ENCODE assay signal across 32 cellular contexts in genomic region chr17:78555741-78556401, GRCh38. TPM values are rescaled to one million over a fixed set of nuclear protein-coding genes. Genes with fewer than 3 reads are reported as not detected.
"Had no signal": no experiment of that assay in that cellular context is flagged by ENCODE, and none has a peak within 500 bp of the region (broad histone marks: within the 10 kb centered on the region; RNA-seq: fewer than 3 reads in every experiment).

No MANE protein-coding gene starts in this region.

- ATAC-seq: activated CD8-positive, alpha-beta memory T cell treated with anti-CD3 and anti-CD28 coated beads, Interleukin-2, amount 10 ng/mL, durations not matched to agents 7 days and 5 days; activated CD8-positive, alpha-beta T cell treated with anti-CD3 and anti-CD28 coated beads, Interleukin-2, amount 10 ng/mL, durations not matched to agents 7 days and 5 days; activated naive CD4-positive, alpha-beta T cell treated with anti-CD3 and anti-CD28 coated beads, Interleukin-2, amount 50 U/mL, for 72 hours; gastrocnemius medialis; left lung; lower lobe of right lung; natural killer cell treated with Interleukin-12 subunit alpha and Interleukin-12 subunit beta and Interleukin-15 and Interleukin-18, amount 100 ng/mL, for 72 hours; sciatic nerve; stimulated activated effector memory CD8-positive, alpha-beta T cell treated with anti-CD3 and anti-CD28 coated beads, Interleukin-12 subunit alpha, Interleukin-12 subunit beta, amount 100 ng/mL, for 72 hours; WTC11 had no signal

- H3K9me3 ChIP-seq: breast epithelium, colonic mucosa, gastrocnemius medialis, left lung, lower lobe of right lung, neutrophil, ovary, thoracic aorta, uterus had no signal

- H3K36me3 Mint-ChIP-seq: activated CD8-positive, alpha-beta memory T cell treated with anti-CD3 and anti-CD28 coated beads, Interleukin-2, amount 10 ng/mL, durations not matched to agents 7 days and 5 days; activated naive CD4-positive, alpha-beta T cell treated with anti-CD3 and anti-CD28 coated beads, Interleukin-2, amount 50 U/mL, for 72 hours; natural killer cell treated with Interleukin-12 subunit alpha and Interleukin-12 subunit beta and Interleukin-15 and Interleukin-18, amount 100 ng/mL, for 72 hours; stimulated activated effector memory CD8-positive, alpha-beta T cell treated with anti-CD3 and anti-CD28 coated beads, Interleukin-12 subunit alpha, Interleukin-12 subunit beta, amount 100 ng/mL, for 72 hours; WTC11 had no signal

- H3K36me3 ChIP-seq: breast epithelium, colonic mucosa, gastrocnemius medialis, left lung, lower lobe of right lung, neutrophil, ovary, thoracic aorta, uterus had no signal

- H3K4me3 ChIP-seq: breast epithelium, colonic mucosa, gastrocnemius medialis, left lung, lower lobe of right lung, ovary, skin epidermis, thoracic aorta, uterus had no signal

- H3K27ac Mint-ChIP-seq: activated CD8-positive, alpha-beta memory T cell treated with anti-CD3 and anti-CD28 coated beads, Interleukin-2, amount 10 ng/mL, durations not matched to agents 7 days and 5 days; activated CD8-positive, alpha-beta T cell treated with anti-CD3 and anti-CD28 coated beads, Interleukin-2, amount 10 ng/mL, durations not matched to agents 7 days and 5 days; activated naive CD4-positive, alpha-beta T cell treated with anti-CD3 and anti-CD28 coated beads, Interleukin-2, amount 50 U/mL, for 72 hours; natural killer cell treated with Interleukin-12 subunit alpha and Interleukin-12 subunit beta and Interleukin-15 and Interleukin-18, amount 100 ng/mL, for 72 hours; progenitor cell of endocrine pancreas; stimulated activated effector memory CD8-positive, alpha-beta T cell treated with anti-CD3 and anti-CD28 coated beads, Interleukin-12 subunit alpha, Interleukin-12 subunit beta, amount 100 ng/mL, for 72 hours; stimulated activated naive CD8-positive, alpha-beta T cell treated with anti-CD3 and anti-CD28 coated beads, Interleukin-15, Interleukin-2, amounts not matched to agents 100 ng/mL and 50 ng/mL, for 24 hours; WTC11 had no signal

- H3K4me1 Mint-ChIP-seq: activated CD8-positive, alpha-beta memory T cell treated with anti-CD3 and anti-CD28 coated beads, Interleukin-2, amount 10 ng/mL, durations not matched to agents 7 days and 5 days; stimulated activated effector memory CD8-positive, alpha-beta T cell treated with anti-CD3 and anti-CD28 coated beads, Interleukin-12 subunit alpha, Interleukin-12 subunit beta, amount 100 ng/mL, for 72 hours; WTC11 had no signal

- H3K4me1 ChIP-seq: breast epithelium, colonic mucosa, left lung, lower lobe of right lung, uterus had no signal

- DNase-seq: activated CD4-positive, alpha-beta T cell treated with anti-CD3 and anti-CD28 coated beads for 1 hour; activated CD4-positive, alpha-beta T cell treated with anti-CD3 and anti-CD28 coated beads, Interleukin-2, amount 50 U/mL, for 1 hour; activated CD8-positive, alpha-beta memory T cell treated with anti-CD3 and anti-CD28 coated beads, Interleukin-2, amount 10 ng/mL, durations not matched to agents 7 days and 5 days; activated CD8-positive, alpha-beta T cell treated with anti-CD3 and anti-CD28 coated beads, Interleukin-2, amount 10 ng/mL, durations not matched to agents 7 days and 5 days; activated naive CD4-positive, alpha-beta T cell; activated T-cell treated with anti-CD3 and anti-CD28 coated beads, Interleukin-2, amount 50 U/mL, for 48 hours; central memory CD4-positive, alpha-beta T cell; colonic mucosa; effector memory CD4-positive, alpha-beta T cell; gastrocnemius medialis; glutamatergic neuron; left lung; lower lobe of right lung; mesendoderm; ovary; stimulated activated CD4-positive, alpha-beta T cell treated with anti-CD3 and anti-CD28 coated beads, Interleukin-12 subunit alpha, Interleukin-12 subunit beta, amount 100 ng/mL, for 4 hours; stimulated activated CD4-positive, alpha-beta T cell treated with anti-CD3 and anti-CD28 coated beads, Interleukin-4, amount 100 ng/mL, for 24 hours; T1000; trophoblast cell; uterus had no signal

- H3K27me3 Mint-ChIP-seq: natural killer cell treated with Interleukin-12 subunit alpha and Interleukin-12 subunit beta and Interleukin-15 and Interleukin-18, amount 100 ng/mL, for 72 hours; progenitor cell of endocrine pancreas; stimulated activated naive CD8-positive, alpha-beta T cell treated with anti-CD3 and anti-CD28 coated beads, Interleukin-15, Interleukin-2, amounts not matched to agents 100 ng/mL and 50 ng/mL, for 24 hours had no signal

- H3K4me3 Mint-ChIP-seq: activated CD8-positive, alpha-beta memory T cell treated with anti-CD3 and anti-CD28 coated beads, Interleukin-2, amount 10 ng/mL, durations not matched to agents 7 days and 5 days; activated CD8-positive, alpha-beta T cell treated with anti-CD3 and anti-CD28 coated beads, Interleukin-2, amount 10 ng/mL, durations not matched to agents 7 days and 5 days; natural killer cell treated with Interleukin-12 subunit alpha and Interleukin-12 subunit beta and Interleukin-15 and Interleukin-18, amount 100 ng/mL, for 72 hours; stimulated activated effector memory CD8-positive, alpha-beta T cell treated with anti-CD3 and anti-CD28 coated beads, Interleukin-12 subunit alpha, Interleukin-12 subunit beta, amount 100 ng/mL, for 72 hours; stimulated activated naive CD8-positive, alpha-beta T cell treated with anti-CD3 and anti-CD28 coated beads, Interleukin-15, Interleukin-2, amounts not matched to agents 100 ng/mL and 50 ng/mL, for 24 hours; WTC11 had no signal

- H3K27me3 ChIP-seq: colonic mucosa, left lung, neutrophil, ovary, uterus had no signal

- H3K9me3 Mint-ChIP-seq: activated naive CD4-positive, alpha-beta T cell treated with anti-CD3 and anti-CD28 coated beads, Interleukin-2, amount 50 U/mL, for 72 hours; natural killer cell treated with Interleukin-12 subunit alpha and Interleukin-12 subunit beta and Interleukin-15 and Interleukin-18, amount 100 ng/mL, for 72 hours; stimulated activated effector memory CD8-positive, alpha-beta T cell treated with anti-CD3 and anti-CD28 coated beads, Interleukin-12 subunit alpha, Interleukin-12 subunit beta, amount 100 ng/mL, for 72 hours; stimulated activated naive CD8-positive, alpha-beta T cell treated with anti-CD3 and anti-CD28 coated beads, Interleukin-15, Interleukin-2, amounts not matched to agents 100 ng/mL and 50 ng/mL, for 24 hours; WTC11 had no signal

RNA-seq across cellular contexts. Expression of gene DNAH17, which starts 21.3 kb away (rescaled TPM):
- total RNA-seq: epithelial cell of proximal tubule, progenitor cell of endocrine pancreas had no signal
